In the genomic region with DNA sequence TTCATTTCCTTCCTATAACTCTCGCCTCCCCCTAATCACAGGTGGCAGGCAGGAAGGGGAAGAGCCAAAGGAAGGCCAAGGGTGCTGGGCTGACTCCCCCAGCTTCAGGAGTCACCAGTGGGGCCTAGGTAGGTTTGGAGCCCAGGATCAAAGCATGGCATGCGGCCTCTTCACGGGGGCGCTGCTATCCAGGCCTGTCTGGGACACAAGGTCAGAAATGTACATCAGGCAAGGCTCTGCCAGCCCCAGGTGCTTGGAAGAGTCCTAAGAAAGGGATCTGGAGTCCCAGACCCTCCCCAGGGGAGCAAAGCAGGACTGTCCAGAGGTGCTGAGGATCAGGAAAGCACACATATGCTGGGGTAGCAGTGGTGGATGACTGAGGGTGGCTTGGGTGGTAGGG, we compare ENCODE assay signal across 18 cellular contexts. TPM values are rescaled to one million over a fixed set of nuclear protein-coding genes. Genes with fewer than 3 reads are reported as not detected.
DNase-seq lines count a peak whose midpoint lies in the region; ATAC-seq, FAIRE-seq and TF ChIP-seq lines count a peak whose summit lies in the region.
"Had no signal": no experiment of that assay in that cellular context is flagged by ENCODE, and none has a peak within 500 bp of the region (broad histone marks: within the 10 kb centered on the region; RNA-seq: fewer than 3 reads in every experiment).

No MANE protein-coding gene starts in this region.

- peaks cover 19 to 28% of the 10 kb centered on the region in 2 experiments; a peak in 4 of 5 replicates for H3K36me3 ChIP-seq in HepG2 (replicated peaks in 1 of 2; ENCODE audit: control insufficient read depth in 1 of 2, insufficient read depth in 2 of 2, low read length in 2 of 2)
- peaks cover 0 to 27% (median 17%) of the 10 kb centered on the region in 4 donors for H3K36me3 ChIP-seq in right lobe of liver

- no peak overlapping the region for H3K4me2 ChIP-seq in HepG2 (ENCODE audit: low read depth, low read length)

- peaks cover 8% of the 10 kb centered on the region; the same call in 1 of the 2 replicates for H3K4me1 ChIP-seq in HepG2 (ENCODE audit: insufficient read depth, low read length)
- no peaks in the 10 kb centered on the region for H3K4me1 ChIP-seq in right lobe of liver

- FAIRE-seq in HepG2 (lab: Jason Lieb, UNC) = no peak

- no peak for TF ChIP-seq EP300 in HepG2 (IDR thresholded peaks at IDR 0.05; ENCODE audit: low read depth in 2 of 2, low read length in 2 of 2)
- no peak for TF ChIP-seq EP300 in HepG2 (CRISPR knock-in tag; IDR thresholded peaks at IDR 0.05; ENCODE audit: borderline replicate concordance)

- H3K36me3 Mint-ChIP-seq in mesothelial cell of epicardium = peaks cover 25% of the 10 kb centered on the region
- H3K36me3 Mint-ChIP-seq in activated CD8-positive, alpha-beta memory T cell treated with anti-CD3 and anti-CD28 coated beads, Interleukin-2, amount 10 ng/mL, durations not matched to agents 7 days and 5 days = peaks cover 22% of the 10 kb centered on the region

- H3K27me3 Mint-ChIP-seq in mesothelial cell of epicardium (ENCODE audit: low read depth) = no peaks in the 10 kb centered on the region
- no peaks in the 10 kb centered on the region for H3K27me3 Mint-ChIP-seq in activated CD8-positive, alpha-beta memory T cell treated with anti-CD3 and anti-CD28 coated beads, Interleukin-2, amount 10 ng/mL, durations not matched to agents 7 days and 5 days

- H3K4me3 Mint-ChIP-seq in mesothelial cell of epicardium = no peak overlapping the region
- H3K4me3 Mint-ChIP-seq in activated CD8-positive, alpha-beta memory T cell treated with anti-CD3 and anti-CD28 coated beads, Interleukin-2, amount 10 ng/mL, durations not matched to agents 7 days and 5 days = no peak overlapping the region
- H3K4me3 Mint-ChIP-seq: HFFc6 had no signal

- no peaks in the 10 kb centered on the region for H3K79me2 ChIP-seq in HepG2 (ENCODE audit: insufficient read depth, low read length)

- peak overlapping the region; percentile 64 for H3K27ac Mint-ChIP-seq in mesothelial cell of epicardium
- no peak overlapping the region for H3K27ac Mint-ChIP-seq in activated CD8-positive, alpha-beta memory T cell treated with anti-CD3 and anti-CD28 coated beads, Interleukin-2, amount 10 ng/mL, durations not matched to agents 7 days and 5 days
- H3K27ac Mint-ChIP-seq: HFFc6 had no signal

- TF ChIP-seq RAD21 in HepG2 (CRISPR knock-in tag; IDR thresholded peaks at IDR 0.05) = no peak

- 65% methylated on average over 4 of the region's 4 CpGs for WGBS in HepG2 (ENCODE audit: low lambda C conversion rate)
- 92% methylated on average over 4 of the region's 4 CpGs for WGBS in right lobe of liver (ENCODE audit: insufficient coverage, low coverage, low lambda C conversion rate, missing lambda C conversion rate)

- no TSS peak for BruUV-seq in HepG2 (replicated peaks; lab: Mats Ljungman, UMichigan)

- peaks cover 16% of the 10 kb centered on the region for H3K4me1 Mint-ChIP-seq in mesothelial cell of epicardium
- H3K4me1 Mint-ChIP-seq in activated CD8-positive, alpha-beta memory T cell treated with anti-CD3 and anti-CD28 coated beads, Interleukin-2, amount 10 ng/mL, durations not matched to agents 7 days and 5 days = peaks cover 46% of the 10 kb centered on the region

- H3K4me3 ChIP-seq in HepG2 (replicated peaks in 1 of 3; ENCODE audit: insufficient read depth in 1 of 3, low read depth in 2 of 3, low read length in 3 of 3) (no peak overlapping the region), right lobe of liver (no peak overlapping the region)
- H3K4me3 ChIP-seq: dorsolateral prefrontal cortex, esophagus squamous epithelium had no signal

- H4K20me1 ChIP-seq in HepG2 (ENCODE audit: insufficient read depth, low read length) = no peaks in the 10 kb centered on the region

- H3K9ac ChIP-seq in HepG2 (ENCODE audit: insufficient read depth, low read depth, low read length) = no peak overlapping the region

- H3K27me3 ChIP-seq in HepG2 (ENCODE audit: control insufficient read depth in 1 of 2, insufficient read depth in 2 of 2, low read length in 2 of 2) (peaks cover 3 to 14% of the 10 kb centered on the region in 2 experiments; a peak in 2 of 5 replicates), right lobe of liver (no peaks in the 10 kb centered on the region)
- H3K27me3 ChIP-seq: dorsolateral prefrontal cortex, esophagus squamous epithelium had no signal

- no peak overlapping the region for H3K27ac ChIP-seq in HepG2 (ENCODE audit: extremely low read length, insufficient read depth, low read length)
- H3K27ac ChIP-seq in right lobe of liver = no peak overlapping the region
- H3K27ac ChIP-seq in RWPE1 = peak overlapping the region; percentile 72
- H3K27ac ChIP-seq: esophagus squamous epithelium had no signal

- no peaks in the 10 kb centered on the region for H3K9me3 Mint-ChIP-seq in mesothelial cell of epicardium
- H3K9me3 Mint-ChIP-seq in activated CD8-positive, alpha-beta memory T cell treated with anti-CD3 and anti-CD28 coated beads, Interleukin-2, amount 10 ng/mL, durations not matched to agents 7 days and 5 days (ENCODE audit: low read depth) = no peaks in the 10 kb centered on the region
- H3K9me3 Mint-ChIP-seq: HFFc6 had no signal

- in situ Hi-C loops in HepG2 (cut with HindIII; ENCODE audit: extremely low pct_ligation_motif_present, low pct_unique_long_range_greater_than_20kb) = no loop called here

- POLR2A ChIA-PET in HepG2 (lab: Yijun Ruan, JAX) (no interaction called here), RWPE1 (lab: Yijun Ruan, JAX; ENCODE audit: low non-redundant PET) (no interaction called here)

- CTCF ChIA-PET in HepG2 (lab: Yijun Ruan, JAX; ENCODE audit: low intra/inter-chr PET ratio, low total read pairs) = no interaction called here
- CTCF ChIA-PET in RWPE1 (lab: Yijun Ruan, JAX) = interaction anchor here (1.3 kb wide), 1 partner anchor 11 kb away, joined by 3 read pairs; no protein-coding TSS in a partner anchor
- CTCF ChIA-PET in activated CD8-positive, alpha-beta memory T cell treated with anti-CD3 and anti-CD28 coated beads, Interleukin-2, amount 10 ng/mL, durations not matched to agents 7 days and 5 days (lab: Charles Lee) = interaction anchor here (1.7 to 1.9 kb wide), 2 partner anchors 53 to 91 kb away, joined by 5 to 7 read pairs; no protein-coding TSS in a partner anchor

- peak; percentile 5; the same call in 2 of the 3 replicates for ATAC-seq in HepG2
- ATAC-seq in right lobe of liver = no peak
- no peak for ATAC-seq in activated CD8-positive, alpha-beta memory T cell treated with anti-CD3 and anti-CD28 coated beads, Interleukin-2, amount 10 ng/mL, durations not matched to agents 7 days and 5 days
- ATAC-seq: left ventricle myocardium superior had no signal

- no peak for TF ChIP-seq CTCF in HepG2 (CRISPR knock-in tag; IDR thresholded peaks at IDR 0.05)
- TF ChIP-seq CTCF in right lobe of liver (IDR thresholded peaks at IDR 0.05) = no peak
- TF ChIP-seq CTCF in RWPE1 (conservative IDR thresholded peaks at IDR 0.05; ENCODE audit: low read depth) = no peak
- TF ChIP-seq CTCF in mesothelial cell of epicardium (IDR thresholded peaks at IDR 0.05; ENCODE audit: unreplicated experiment) = no peak

- no peak overlapping the region for H2AFZ ChIP-seq in HepG2 (ENCODE audit: low read length)

- H3K9me3 ChIP-seq in HepG2 (ENCODE audit: low read length) (no peaks in the 10 kb centered on the region), right lobe of liver (no peaks in the 10 kb centered on the region)
- H3K9me3 ChIP-seq: esophagus squamous epithelium had no signal

- DNase-seq in HepG2 (ENCODE audit: low spot score) = no peak
- DNase-seq in right lobe of liver = no peak
- DNase-seq in RWPE1 (ENCODE audit: low spot score) = no peak
- DNase-seq in mesothelial cell of epicardium (ENCODE audit: low spot score in 2 of 2, unreplicated experiment in 2 of 2) = no peak
- no peak for DNase-seq in HuH-7.5 (ENCODE audit: low spot score)
- no peak for DNase-seq in activated CD8-positive, alpha-beta memory T cell treated with anti-CD3 and anti-CD28 coated beads, Interleukin-2, amount 10 ng/mL, durations not matched to agents 7 days and 5 days
- DNase-seq in stimulated activated CD4-positive, alpha-beta T cell treated with anti-CD3 and anti-CD28 coated beads, Interleukin-2, amount 100 ng/mL, for 48 hours = no peak
- DNase-seq: AML-193, DMS 273 treated with DMSO at 0.1 percent for 48 hours, esophagus squamous epithelium, GDM1, HFFc6, left ventricle myocardium superior, NCI-H1436 treated with DMSO at 0.1 percent for 48 hours, NCI-H2171 treated with DMSO at 0.1 percent for 48 hours, NCI-H748 treated with DMSO at 0.1 percent for 48 hours had no signal

- intact Hi-C loops in HepG2 (cut with micrococcal nuclease; ENCODE audit: unreplicated experiment) (no loop called here), right lobe of liver (cut with DNase I) (no loop called here)

- TF ChIP-seq POLR2A in HepG2 (IDR thresholded peaks at IDR 0.05; ENCODE audit: insufficient read depth in 1 of 2, low read depth in 2 of 2, low read length in 2 of 2) = no peak
- TF ChIP-seq POLR2A in right lobe of liver (IDR thresholded peaks at IDR 0.05) = no peak

RNA-seq across cellular contexts. Expression of gene PI16, which starts 10.4 kb away (rescaled TPM):
- total RNA-seq in HepG2 (2016; rRNA removed; fragmentation: Illumina TruSeq; extraction: Trizol) (not detected in 2 replicates), right lobe of liver (under 1 TPM in 2 of 6 experiments, not detected in 4; 0.11 to 0.42 TPM), mesothelial cell of epicardium (not detected in 3 replicates)
- not detected in 2 replicates for total RNA-seq in HepG2 (2016; cell fraction: cytosol; rRNA removed; fragmentation: Illumina TruSeq; extraction: Trizol; ENCODE audit: low read depth)
- total RNA-seq in HepG2 (2016; cell fraction: insoluble cytoplasmic fraction; rRNA removed; fragmentation: Illumina TruSeq; extraction: Trizol) = not detected in 2 replicates
- not detected in 2 replicates for total RNA-seq in HepG2 (2016; cell fraction: membrane; rRNA removed; fragmentation: Illumina TruSeq; extraction: Trizol)
- not detected in 2 replicates for total RNA-seq in HepG2 (2016; cell fraction: nucleus; rRNA removed; fragmentation: Illumina TruSeq; extraction: Trizol)
- polyA plus RNA-seq in HepG2 (2011; rRNA removed) = not detected in 2 replicates
- not detected in 2 replicates for polyA plus RNA-seq in HepG2 (2011; cell fraction: cytosol; rRNA removed)
- not detected in 2 replicates for polyA plus RNA-seq in HepG2 (2011; cell fraction: nucleus; rRNA removed)
- polyA plus RNA-seq in HepG2 (2012) = not detected in 2 replicates
- not detected in 2 replicates for polyA plus RNA-seq in HepG2 (2016; cell fraction: cytosol; fragmentation: Illumina TruSeq; extraction: Trizol; ENCODE audit: low read depth)
- polyA plus RNA-seq in HepG2 (2016; cell fraction: insoluble cytoplasmic fraction; fragmentation: Illumina TruSeq; extraction: Trizol; ENCODE audit: low read depth) = not detected in 2 replicates
- polyA plus RNA-seq in HepG2 (2016; cell fraction: membrane; fragmentation: Illumina TruSeq; extraction: Trizol; ENCODE audit: low read depth) = not detected in 2 replicates
- not detected in 2 replicates for polyA plus RNA-seq in HepG2 (2016; cell fraction: nucleus; fragmentation: Illumina TruSeq; extraction: Trizol; ENCODE audit: insufficient read depth, low read depth)
- polyA minus RNA-seq in HepG2 (2011; rRNA and poly(A)+ RNA removed; ENCODE audit: low replicate concordance) = 0.33 TPM in 1 of 2 replicates, not detected in the other
- polyA minus RNA-seq in HepG2 (2011; cell fraction: cytosol; rRNA and poly(A)+ RNA removed) = not detected in 2 replicates
- polyA minus RNA-seq in HepG2 (2011; cell fraction: nucleus; rRNA and poly(A)+ RNA removed) = not detected in 2 replicates
- total RNA-seq in activated CD8-positive, alpha-beta memory T cell treated with anti-CD3 and anti-CD28 coated beads, Interleukin-2, amount 10 ng/mL, durations not matched to agents 7 days and 5 days = 1 to 10 TPM in 1 of 2 experiments, under 1 TPM in 1; 0.37 to 2.0 TPM
- total RNA-seq: HFFc6, HT-29 had no signal

RNA-seq across cellular contexts. Expression of gene MTCH1, which starts 21.1 kb away (rescaled TPM):
- total RNA-seq in HepG2 (2016; rRNA removed; fragmentation: Illumina TruSeq; extraction: Trizol) (115 and 144 TPM in 2 replicates), right lobe of liver (10 to 100 TPM; 56.3 to 73.7 (median 63.3) TPM), mesothelial cell of epicardium (148 to 153 TPM (median 151 TPM) in 3 replicates)
- total RNA-seq in HepG2 (2016; cell fraction: cytosol; rRNA removed; fragmentation: Illumina TruSeq; extraction: Trizol; ENCODE audit: low read depth) = 53.5 and 64.3 TPM in 2 replicates
- total RNA-seq in HepG2 (2016; cell fraction: insoluble cytoplasmic fraction; rRNA removed; fragmentation: Illumina TruSeq; extraction: Trizol) = 99.7 and 146 TPM in 2 replicates
- 112 and 127 TPM in 2 replicates for total RNA-seq in HepG2 (2016; cell fraction: membrane; rRNA removed; fragmentation: Illumina TruSeq; extraction: Trizol)
- 129 and 139 TPM in 2 replicates for total RNA-seq in HepG2 (2016; cell fraction: nucleus; rRNA removed; fragmentation: Illumina TruSeq; extraction: Trizol)
- polyA plus RNA-seq in HepG2 (2011; rRNA removed) = 86.2 and 96.1 TPM in 2 replicates
- 84.5 and 90.6 TPM in 2 replicates for polyA plus RNA-seq in HepG2 (2011; cell fraction: cytosol; rRNA removed)
- polyA plus RNA-seq in HepG2 (2011; cell fraction: nucleus; rRNA removed) = 168 and 184 TPM in 2 replicates
- 90.8 and 127 TPM in 2 replicates for polyA plus RNA-seq in HepG2 (2012)
- polyA plus RNA-seq in HepG2 (2016; cell fraction: cytosol; fragmentation: Illumina TruSeq; extraction: Trizol; ENCODE audit: low read depth) = 50.6 and 64.6 TPM in 2 replicates
- polyA plus RNA-seq in HepG2 (2016; cell fraction: insoluble cytoplasmic fraction; fragmentation: Illumina TruSeq; extraction: Trizol; ENCODE audit: low read depth) = 92.2 and 107 TPM in 2 replicates
- polyA plus RNA-seq in HepG2 (2016; cell fraction: membrane; fragmentation: Illumina TruSeq; extraction: Trizol; ENCODE audit: low read depth) = 86.2 and 95.7 TPM in 2 replicates
- 185 and 196 TPM in 2 replicates for polyA plus RNA-seq in HepG2 (2016; cell fraction: nucleus; fragmentation: Illumina TruSeq; extraction: Trizol; ENCODE audit: insufficient read depth, low read depth)
- polyA minus RNA-seq in HepG2 (2011; rRNA and poly(A)+ RNA removed; ENCODE audit: low replicate concordance) = 134 and 163 TPM in 2 replicates
- polyA minus RNA-seq in HepG2 (2011; cell fraction: cytosol; rRNA and poly(A)+ RNA removed) = 32.2 and 36.3 TPM in 2 replicates
- polyA minus RNA-seq in HepG2 (2011; cell fraction: nucleus; rRNA and poly(A)+ RNA removed) = 109 and 138 TPM in 2 replicates
- 100 to 1,000 TPM; 125 to 167 TPM for total RNA-seq in activated CD8-positive, alpha-beta memory T cell treated with anti-CD3 and anti-CD28 coated beads, Interleukin-2, amount 10 ng/mL, durations not matched to agents 7 days and 5 days

RNA-seq across cellular contexts. Expression of gene FGD2, which starts 40.5 kb away (rescaled TPM):
- total RNA-seq in HepG2 (2016; rRNA removed; fragmentation: Illumina TruSeq; extraction: Trizol) = not detected in 2 replicates
- total RNA-seq in HepG2 (2016; cell fraction: cytosol; rRNA removed; fragmentation: Illumina TruSeq; extraction: Trizol; ENCODE audit: low read depth) = not detected in 2 replicates
- not detected in 2 replicates for total RNA-seq in HepG2 (2016; cell fraction: insoluble cytoplasmic fraction; rRNA removed; fragmentation: Illumina TruSeq; extraction: Trizol)
- total RNA-seq in HepG2 (2016; cell fraction: membrane; rRNA removed; fragmentation: Illumina TruSeq; extraction: Trizol) = not detected in 2 replicates
- not detected in 2 replicates for total RNA-seq in HepG2 (2016; cell fraction: nucleus; rRNA removed; fragmentation: Illumina TruSeq; extraction: Trizol)
- 0.03 TPM in 1 of 2 replicates, not detected in the other for polyA plus RNA-seq in HepG2 (2011; rRNA removed)
- not detected in 2 replicates for polyA plus RNA-seq in HepG2 (2011; cell fraction: cytosol; rRNA removed)
- 0.13 and 0.17 TPM in 2 replicates for polyA plus RNA-seq in HepG2 (2011; cell fraction: nucleus; rRNA removed)
- not detected in 2 replicates for polyA plus RNA-seq in HepG2 (2012)
- polyA plus RNA-seq in HepG2 (2016; cell fraction: cytosol; fragmentation: Illumina TruSeq; extraction: Trizol; ENCODE audit: low read depth) = not detected in 2 replicates
- polyA plus RNA-seq in HepG2 (2016; cell fraction: insoluble cytoplasmic fraction; fragmentation: Illumina TruSeq; extraction: Trizol; ENCODE audit: low read depth) = not detected in 2 replicates
- not detected in 2 replicates for polyA plus RNA-seq in HepG2 (2016; cell fraction: membrane; fragmentation: Illumina TruSeq; extraction: Trizol; ENCODE audit: low read depth)
- polyA plus RNA-seq in HepG2 (2016; cell fraction: nucleus; fragmentation: Illumina TruSeq; extraction: Trizol; ENCODE audit: insufficient read depth, low read depth) = not detected in 2 replicates
- not detected in 2 replicates for polyA minus RNA-seq in HepG2 (2011; rRNA and poly(A)+ RNA removed; ENCODE audit: low replicate concordance)
- polyA minus RNA-seq in HepG2 (2011; cell fraction: cytosol; rRNA and poly(A)+ RNA removed) = not detected in 2 replicates
- 0.25 TPM in 1 of 2 replicates, not detected in the other for polyA minus RNA-seq in HepG2 (2011; cell fraction: nucleus; rRNA and poly(A)+ RNA removed)
- total RNA-seq in right lobe of liver = 10 to 100 TPM in 2 of 6 experiments, 1 to 10 TPM in 4; 6.6 to 15.6 (median 9.6) TPM
- not detected in 3 replicates for total RNA-seq in mesothelial cell of epicardium
- total RNA-seq in activated CD8-positive, alpha-beta memory T cell treated with anti-CD3 and anti-CD28 coated beads, Interleukin-2, amount 10 ng/mL, durations not matched to agents 7 days and 5 days = 10 to 100 TPM; 15.6 to 26.3 TPM
- total RNA-seq: HFFc6 had no signal
